8 cellular contexts compared by ENCODE assay signal in the genomic region with DNA sequence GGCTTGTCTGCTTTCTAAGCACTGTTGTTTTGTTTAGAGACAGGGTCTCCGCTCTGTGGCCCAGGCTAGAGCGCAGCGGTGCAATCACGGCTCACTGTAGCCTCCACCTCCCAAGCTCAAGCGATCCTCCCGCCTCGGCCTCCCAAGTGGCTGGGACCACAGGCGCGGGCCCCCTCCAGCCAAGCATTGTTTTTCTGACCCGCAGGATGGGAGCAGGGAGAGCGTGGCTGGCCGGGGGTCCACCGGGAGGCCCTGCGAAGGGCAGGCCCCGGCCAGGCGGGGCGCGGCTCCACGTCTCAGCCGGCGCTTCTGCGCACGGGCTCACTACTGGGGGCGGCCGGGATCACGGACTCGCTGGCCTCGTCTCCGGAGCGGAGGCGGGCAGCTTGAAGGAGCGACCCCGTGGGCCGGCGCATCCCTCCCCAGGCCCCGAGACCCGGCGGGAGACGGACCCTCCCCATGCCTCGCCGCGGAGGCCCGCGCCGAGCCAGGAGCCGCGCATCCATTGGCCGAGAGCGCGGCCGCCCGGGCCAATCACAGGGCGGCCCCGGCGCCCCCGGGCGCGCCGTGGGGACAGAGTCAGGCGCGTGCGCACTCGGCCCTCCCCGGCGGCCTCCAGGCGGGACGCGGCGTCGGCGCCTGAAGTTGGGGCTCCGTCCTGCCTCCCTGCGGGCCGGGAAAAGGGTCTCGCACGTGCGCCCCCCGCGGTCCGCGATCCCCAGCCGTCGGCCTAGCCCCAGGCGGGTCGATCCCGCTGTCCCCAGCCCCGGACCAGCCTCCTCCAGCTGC. TPM values are rescaled to one million over a fixed set of nuclear protein-coding genes. Genes with fewer than 3 reads are reported as not detected.
DNase-seq lines count a peak whose midpoint lies in the region; ATAC-seq and TF ChIP-seq lines count a peak whose summit lies in the region.

No MANE protein-coding gene starts in this region.

- peak overlapping the region; percentile 1 to 60 for H3K27ac ChIP-seq in ascending aorta

- H3K4me3 ChIP-seq in ascending aorta, result peak overlapping the region; percentile 56 to 81
- H3K4me3 ChIP-seq in retinal pigment epithelial cell (ENCODE audit: low read length), result peak overlapping the region; percentile 38

- no peaks in the 10 kb centered on the region for H3K36me3 ChIP-seq in ascending aorta

- peak; percentile 77 for ATAC-seq in T-helper 17 cell

- H3K27ac Mint-ChIP-seq in T-helper 17 cell, result no peak overlapping the region

- peak; percentile 65 for DNase-seq in NK-92 treated with Interleukin-12 subunit alpha and Interleukin-12 subunit beta, amount 100 ng/mL, for 24 hours (lab: John Stamatoyannopoulos, UW)
- DNase-seq in NK-92 (lab: John Stamatoyannopoulos, UW; ENCODE audit: unreplicated experiment) (no peak), M059J (ENCODE audit: low read depth) (peak; percentile 69), T-helper 17 cell (peak; percentile 65 to 72 (median 66)), ascending aorta (ENCODE audit: low spot score in 2 of 2) (peak in 1 of 2 donors; percentile 84), hippocampal formation (lab: John Stamatoyannopoulos, UW) (peak; percentile 70 to 75), retinal pigment epithelial cell (ENCODE audit: low read depth) (no peak), DMS114 treated with DMSO at 0.1 percent for 48 hours (lab: John Stamatoyannopoulos, UW; ENCODE audit: unreplicated experiment) (no peak)

- peaks cover 3% of the 10 kb centered on the region for H3K27me3 Mint-ChIP-seq in T-helper 17 cell

- H3K9me3 ChIP-seq in T-helper 17 cell (ENCODE audit: control insufficient read depth, low read length, poor library complexity, severe bottlenecking), result no peaks in the 10 kb centered on the region
- no peaks in the 10 kb centered on the region for H3K9me3 ChIP-seq in ascending aorta

- TF ChIP-seq CTCF in ascending aorta (IDR thresholded peaks at IDR 0.05) (no peak), retinal pigment epithelial cell (conservative IDR thresholded peaks at IDR 0.05; ENCODE audit: low read depth, low read length) (no peak)

- peak overlapping the region; percentile 75 for H3K4me3 Mint-ChIP-seq in T-helper 17 cell

- no peaks in the 10 kb centered on the region for H3K27me3 ChIP-seq in ascending aorta

- peaks cover 6% of the 10 kb centered on the region for H3K4me1 Mint-ChIP-seq in T-helper 17 cell

- intact Hi-C loops in ascending aorta (cut with DNase I), result no loop called here

- peaks cover 8 to 17% of the 10 kb centered on the region in 2 donors for H3K4me1 ChIP-seq in ascending aorta

- no peaks in the 10 kb centered on the region for H3K36me3 Mint-ChIP-seq in T-helper 17 cell (ENCODE audit: low read depth)

RNA-seq across cellular contexts. Expression of a gene that starts 24.9 kb away (rescaled TPM):
- 3,948 and 4,109 TPM in 2 replicates for total RNA-seq in M059J (2014; rRNA removed; shearing (Covaris generic))
- total RNA-seq in T-helper 17 cell (1,000 to 10,000 TPM; 1,202 to 1,502 TPM), ascending aorta (6,075 TPM)

RNA-seq across cellular contexts. Expression of a gene that starts 40.5 kb away (rescaled TPM):
- 0.69 TPM in 1 of 2 replicates, not detected in the other for total RNA-seq in M059J (2014; rRNA removed; shearing (Covaris generic))
- under 1 TPM; 0.65 to 0.72 TPM for total RNA-seq in T-helper 17 cell
- not detected for total RNA-seq in ascending aorta

Comparison
In these comparisons a context has a peak if more than half of its experiments do, and no peak if none do; other contexts are left out.
1. DNase-seq: peak in NK-92 treated with Interleukin-12 subunit alpha and Interleukin-12 subunit beta, amount 100 ng/mL, for 24 hours (single experiment), M059J (single experiment), T-helper 17 cell (3 of 3) and hippocampal formation (2 of 2); none in NK-92 (single experiment), retinal pigment epithelial cell (single experiment) and DMS114 treated with DMSO at 0.1 percent for 48 hours (single experiment).